ENCODE assay signal across 10 cellular contexts in genomic region chr1:201461193-201461657, GRCh38. TPM values are rescaled to one million over a fixed set of nuclear protein-coding genes. Genes with fewer than 3 reads are reported as not detected.
DNase-seq lines count a peak whose midpoint lies in the region; ATAC-seq and TF ChIP-seq lines count a peak whose summit lies in the region.
"Had no signal": no experiment of that assay in that cellular context is flagged by ENCODE, and none has a peak within 500 bp of the region (broad histone marks: within the 10 kb centered on the region; RNA-seq: fewer than 3 reads in every experiment).

No MANE protein-coding gene starts in this region.

- H3K27me3 ChIP-seq in BJ (ENCODE audit: control insufficient read depth, insufficient read depth, low read length), result no peaks in the 10 kb centered on the region
- H3K27me3 ChIP-seq in PC-9 (ENCODE audit: insufficient read depth, low read depth), result no peaks in the 10 kb centered on the region
- no peaks in the 10 kb centered on the region for H3K27me3 ChIP-seq in CD4-positive, alpha-beta T cell (ENCODE audit: control insufficient read depth, insufficient read depth, low read length)

- H3F3A ChIP-seq in PC-9 (ENCODE audit: insufficient read depth, low read depth), result peaks cover 61% of the 10 kb centered on the region

- POLR2A ChIA-PET in BJ (lab: Charles Lee) (interaction anchor here (0.5 to 2.2 kb wide), 3 partner anchors 30 to 45 kb away, joined by 3 to 6 read pairs (median 5); no protein-coding TSS in a partner anchor), PC-9 (lab: Charles Lee; ENCODE audit: unreplicated experiment) (interaction anchor here (0.6 to 1.2 kb wide), 3 partner anchors 8 to 116 kb away, joined by 3 to 5 read pairs (median 4); partner anchors contain the start of gene PHLDA3)
- POLR2A ChIA-PET in CD4-positive, alpha-beta T cell (lab: Charles Lee), result no interaction called here

- no peaks in the 10 kb centered on the region for H3K9me3 ChIP-seq in PC-9 (ENCODE audit: insufficient read depth, low read depth)
- H3K9me3 ChIP-seq in CD4-positive, alpha-beta T cell (ENCODE audit: control insufficient read depth, low read length), result no peaks in the 10 kb centered on the region

- H3K27ac Mint-ChIP-seq in CD4-positive, alpha-beta T cell, result no peak overlapping the region
- no peak overlapping the region for H3K27ac Mint-ChIP-seq in CD14-positive monocyte

- no peaks in the 10 kb centered on the region for H3K36me3 Mint-ChIP-seq in CD4-positive, alpha-beta T cell (ENCODE audit: low read depth)
- H3K36me3 Mint-ChIP-seq in CD14-positive monocyte, result no peaks in the 10 kb centered on the region

- H3K79me2 ChIP-seq in PC-9 (ENCODE audit: low read depth), result peaks cover 21% of the 10 kb centered on the region

- TF ChIP-seq CTCF in BJ (IDR thresholded peaks at IDR 0.05; ENCODE audit: insufficient read depth, low read depth, low read length), result no peak
- TF ChIP-seq CTCF in PC-9 (conservative IDR thresholded peaks at IDR 0.05), result no peak
- TF ChIP-seq CTCF in omental fat pad (IDR thresholded peaks at IDR 0.05), result no peak
- TF ChIP-seq CTCF in CD4-positive, alpha-beta T cell (IDR thresholded peaks at IDR 0.05), result no peak
- no peak for TF ChIP-seq CTCF in CD14-positive monocyte (IDR thresholded peaks at IDR 0.05)

- H3K4me1 ChIP-seq in PC-9 (replicated peaks; ENCODE audit: insufficient read depth), result peaks cover 88% of the 10 kb centered on the region

- CTCF ChIA-PET in BJ (lab: Yijun Ruan, JAX), result interaction anchor here (0.9 to 9.1 kb wide), 8 partner anchors 8 to 207 kb away, joined by 3 to 73 read pairs (median 12); partner anchors contain the start of gene PHLDA3
- CTCF ChIA-PET in PC-9 (lab: Charles Lee), result interaction anchor here (0.9 to 1.6 kb wide), 3 partner anchors 13 to 26 kb away, joined by 3 to 5 read pairs (median 3); no protein-coding TSS in a partner anchor
- CTCF ChIA-PET in CD4-positive, alpha-beta T cell (lab: Charles Lee), result no interaction called here

- H3K9me2 ChIP-seq in PC-9 (ENCODE audit: insufficient read depth), result no peaks in the 10 kb centered on the region

- intact Hi-C loops in PC-9 (cut with micrococcal nuclease; ENCODE audit: unreplicated experiment), result loop anchor here (2.0 to 10.0 kb wide), 4 partner anchors 28 to 884 kb away; partner anchors contain the start of genes LAD1, PPP1R12B and UBE2T
- intact Hi-C loops in CD4-positive, alpha-beta T cell (cut with DNase I, micrococcal nuclease), result no loop called here
- intact Hi-C loops in CD14-positive monocyte (cut with micrococcal nuclease), result no loop called here

- peaks cover 7% of the 10 kb centered on the region for H3K27me3 Mint-ChIP-seq in CD4-positive, alpha-beta T cell
- peaks cover 2 to 8% (median 5%) of the 10 kb centered on the region in 3 donors for H3K27me3 Mint-ChIP-seq in CD14-positive monocyte (ENCODE audit: low read depth in 3 of 3)

- H3K36me3 ChIP-seq in BJ (ENCODE audit: control insufficient read depth, insufficient read depth, low read length), result peaks cover 14% of the 10 kb centered on the region
- H3K36me3 ChIP-seq in PC-9 (ENCODE audit: low read depth), result peaks cover 21% of the 10 kb centered on the region

- DNase-seq in BJ (ENCODE audit: low read depth), result peak; percentile 93
- peak; percentile 81 to 99 for DNase-seq in PC-9
- DNase-seq in omental fat pad (ENCODE audit: low spot score), result no peak
- no peak for DNase-seq in DMS153 treated with DMSO at 0.1 percent for 48 hours (lab: John Stamatoyannopoulos, UW; ENCODE audit: unreplicated experiment)
- DNase-seq in CD4-positive, alpha-beta T cell, result no peak
- no peak for DNase-seq in GDM1 (lab: John Stamatoyannopoulos, UW)
- no peak for DNase-seq in CD14-positive monocyte (ENCODE audit: low spot score)
- DNase-seq: NCI-H1105 had no signal

- H3K4me1 Mint-ChIP-seq in CD4-positive, alpha-beta T cell (ENCODE audit: low read depth), result no peaks in the 10 kb centered on the region
- peaks cover 10% of the 10 kb centered on the region for H3K4me1 Mint-ChIP-seq in CD14-positive monocyte

- ATAC-seq in esophagus mucosa, result peak; percentile 85
- peak; percentile 93 for ATAC-seq in omental fat pad (ENCODE audit: low FRiP score)
- ATAC-seq in CD4-positive, alpha-beta T cell (ENCODE audit: poor library complexity), result no peak

- no peaks in the 10 kb centered on the region for H3K9me3 Mint-ChIP-seq in CD4-positive, alpha-beta T cell
- H3K9me3 Mint-ChIP-seq in CD14-positive monocyte, result no peaks in the 10 kb centered on the region
- H3K9me3 Mint-ChIP-seq: dendritic cell treated with granulocyte-macrophage colony-stimulating factor and Interleukin-4, amounts not matched to agents 40 ng/mL and 50 ng/mL, for 4 days had no signal

- H3K4me2 ChIP-seq in PC-9, result peak overlapping the region; percentile 85

- H4K20me1 ChIP-seq in PC-9 (ENCODE audit: insufficient read depth), result no peaks in the 10 kb centered on the region

- H2AFZ ChIP-seq in PC-9, result no peak overlapping the region

- H3K4me3 Mint-ChIP-seq in CD4-positive, alpha-beta T cell, result no peak overlapping the region
- H3K4me3 Mint-ChIP-seq in CD14-positive monocyte, result no peak overlapping the region
- H3K4me3 Mint-ChIP-seq: dendritic cell treated with granulocyte-macrophage colony-stimulating factor and Interleukin-4, amounts not matched to agents 40 ng/mL and 50 ng/mL, for 4 days had no signal

- BruUV-seq in PC-9 (replicated peaks; lab: Mats Ljungman, UMichigan), result no TSS peak

- H3K4me3 ChIP-seq in BJ (ENCODE audit: low read depth, low read length), result no peak overlapping the region
- H3K4me3 ChIP-seq in PC-9, result peak overlapping the region; percentile 43

- H3K27ac ChIP-seq in PC-9, result peak overlapping the region; percentile 100
- H3K27ac ChIP-seq in CD4-positive, alpha-beta T cell (ENCODE audit: low read depth, low read length), result no peak overlapping the region

RNA-seq across cellular contexts. Expression of gene PHLDA3, which starts 7.8 kb away (rescaled TPM):
- polyA plus RNA-seq in BJ (2011; rRNA removed) (87.3 and 130 TPM in 2 replicates), CD14-positive monocyte (not detected)
- polyA minus RNA-seq in BJ (2011; rRNA and poly(A)+ RNA removed), result 30.1 and 35.4 TPM in 2 replicates
- total RNA-seq in PC-9 (2021) (31.6 and 46.4 TPM in 2 replicates), esophagus mucosa (78.6 TPM), omental fat pad (100 to 1,000 TPM in 3 of 4 donors, 10 to 100 TPM in 1; 95.2 to 392 (median 148) TPM)
- under 1 TPM; 0.45 to 0.71 TPM for total RNA-seq in CD4-positive, alpha-beta T cell

RNA-seq across cellular contexts. Expression of gene TNNI1, which starts 39.7 kb away (rescaled TPM):
- 0.17 TPM in 1 of 2 replicates, not detected in the other for polyA plus RNA-seq in BJ (2011; rRNA removed)
- polyA minus RNA-seq in BJ (2011; rRNA and poly(A)+ RNA removed), result not detected in 2 replicates
- total RNA-seq in PC-9 (2021), result not detected in 2 replicates
- total RNA-seq in esophagus mucosa, result not detected
- under 1 TPM in 1 of 4 donors, not detected in 3; 0.09 TPM for total RNA-seq in omental fat pad
- total RNA-seq in CD4-positive, alpha-beta T cell, result not detected
- not detected for polyA plus RNA-seq in CD14-positive monocyte

RNA-seq across cellular contexts. Expression of gene CSRP1, which starts 45.7 kb away (rescaled TPM):
- polyA plus RNA-seq in BJ (2011; rRNA removed) (720 and 957 TPM in 2 replicates), CD14-positive monocyte (100 to 1,000 TPM in 1 of 2 donors, 10 to 100 TPM in 1; 98.8 to 111 TPM)
- 475 and 544 TPM in 2 replicates for polyA minus RNA-seq in BJ (2011; rRNA and poly(A)+ RNA removed)
- total RNA-seq in PC-9 (2021) (56.8 and 61.3 TPM in 2 replicates), esophagus mucosa (115 TPM), omental fat pad (100 to 1,000 TPM; 258 to 670 (median 416) TPM)
- total RNA-seq in CD4-positive, alpha-beta T cell, result 10 to 100 TPM; 34.8 to 39.9 TPM

Comparison
In these comparisons a context has a peak if more than half of its experiments do, and no peak if none do; other contexts are left out.
1. DNase-seq: peak in BJ (single experiment) and PC-9 (2 of 2); none in omental fat pad (single experiment), DMS153 treated with DMSO at 0.1 percent for 48 hours (single experiment), CD4-positive, alpha-beta T cell (0 of 10), GDM1 (single experiment) and CD14-positive monocyte (single experiment).
2. RNA of gene PHLDA3, which starts 7.8 kb away (total RNA-seq): 95.2 to 392 TPM in omental fat pad, 78.6 TPM in esophagus mucosa (single experiment) and 31.6 to 46.4 TPM in PC-9; 0.45 to 0.71 TPM in CD4-positive, alpha-beta T cell; every median in the first group is over 10 times any median in the second.